Comparison of ENCODE assay signal across 8 cellular contexts in genomic region chr16:50210266-50211038, GRCh38. TPM values are rescaled to one million over a fixed set of nuclear protein-coding genes. Genes with fewer than 3 reads are reported as not detected.
DNase-seq lines count a peak whose midpoint lies in the region; ATAC-seq and TF ChIP-seq lines count a peak whose summit lies in the region.

No MANE protein-coding gene starts in this region.

- peak; percentile 83 for ATAC-seq in GM18867 (IDR thresholded peaks at IDR 0.05; ENCODE audit: unreplicated experiment)
- peak; percentile 78 for ATAC-seq in HG03108 (IDR thresholded peaks at IDR 0.05; ENCODE audit: unreplicated experiment)
- ATAC-seq in lower lobe of right lung, result peak; percentile 93 to 94

- H3K27me3 ChIP-seq in dorsolateral prefrontal cortex (no peaks in the 10 kb centered on the region), lower lobe of right lung (ENCODE audit: low read depth) (no peaks in the 10 kb centered on the region)

- peaks cover 44% of the 10 kb centered on the region for H3K4me1 ChIP-seq in lower lobe of right lung

- H3K4me3 ChIP-seq in AG10803 (ENCODE audit: low read length) (no peak overlapping the region), dorsolateral prefrontal cortex (peak overlapping the region in 3 of 59 donors; percentile 7 to 17 (median 13)), lower lobe of right lung (no peak overlapping the region)

- H3K9me3 ChIP-seq in lower lobe of right lung, result no peaks in the 10 kb centered on the region

- peak; percentile 97 for DNase-seq in AG10803 (ENCODE audit: low read depth)
- DNase-seq in NCI-H446 treated with DMSO at 0.1 percent for 48 hours (lab: John Stamatoyannopoulos, UW), result peak; percentile 44
- peak; percentile 61 to 70 for DNase-seq in activated CD4-positive, alpha-beta T cell treated with anti-CD3 and anti-CD28 coated beads, Interleukin-2, amount 50 U/mL, for 48 hours
- DNase-seq in dorsolateral prefrontal cortex, result peak; percentile 58 to 84 (median 78)
- peak; percentile 84 for DNase-seq in lower lobe of right lung
- DNase-seq in stimulated activated CD4-positive, alpha-beta T cell treated with anti-CD3 and anti-CD28 coated beads, TNF-alpha, amount 100 ng/mL, for 48 hours (ENCODE audit: low read depth in 3 of 3), result peak; percentile 33 to 48 (median 45)

- TF ChIP-seq CTCF in AG10803 (conservative IDR thresholded peaks at IDR 0.05; ENCODE audit: low read length), result peak; percentile 96
- TF ChIP-seq CTCF in dorsolateral prefrontal cortex (IDR thresholded peaks at IDR 0.05 in 54 of 56, conservative IDR thresholded peaks at IDR 0.05 in 2 of 56; ENCODE audit: low read depth in 1 of 56, partially characterized antibody in 56 of 56), result peak; percentile 20 to 90 (median 73)
- peak; percentile 68 for TF ChIP-seq CTCF in lower lobe of right lung (IDR thresholded peaks at IDR 0.05)

- H3K27ac ChIP-seq in dorsolateral prefrontal cortex (peak overlapping the region in 48 of 59 donors; percentile 3 to 79 (median 49)), lower lobe of right lung (peak overlapping the region; percentile 27)

- H3K36me3 ChIP-seq in lower lobe of right lung, result peaks cover 30% of the 10 kb centered on the region

- intact Hi-C loops in dorsolateral prefrontal cortex (cut with DNase I) (loop anchor here (2.0 to 10.0 kb wide), 7 partner anchors 58 to 597 kb away; partner anchors contain the start of genes CNEP1R1 (in 1 of the 2), HEATR3 (in 1 of the 2) and TENT4B (in 1 of the 2)), lower lobe of right lung (cut with DNase I) (no loop called here)

RNA-seq across cellular contexts. Expression of gene ADCY7, which starts 55.9 kb away (rescaled TPM):
- total RNA-seq in dorsolateral prefrontal cortex, result 10 to 100 TPM in 115 of 120 experiments, 1 to 10 TPM in 5; 6.5 to 45.5 (median 17.2) TPM
- 115 TPM for total RNA-seq in lower lobe of right lung

RNA-seq across cellular contexts. Expression of gene TENT4B, which starts 57.3 kb away (rescaled TPM):
- total RNA-seq in dorsolateral prefrontal cortex (10 to 100 TPM in 119 of 120 experiments, 1 to 10 TPM in 1; 9.9 to 37.1 (median 18.3) TPM), lower lobe of right lung (12.8 TPM)

Comparison
In these comparisons a context has a peak if more than half of its experiments do, and no peak if none do; other contexts are left out.
1. DNase-seq: peak in every context shown above with its lines; median percentile 97 in AG10803; 84 in lower lobe of right lung; 78 in dorsolateral prefrontal cortex; 66 in activated CD4-positive, alpha-beta T cell treated with anti-CD3 and anti-CD28 coated beads, Interleukin-2, amount 50 U/mL, for 48 hours; 45 in stimulated activated CD4-positive, alpha-beta T cell treated with anti-CD3 and anti-CD28 coated beads, TNF-alpha, amount 100 ng/mL, for 48 hours; 44 in NCI-H446 treated with DMSO at 0.1 percent for 48 hours.